In the genomic region with DNA sequence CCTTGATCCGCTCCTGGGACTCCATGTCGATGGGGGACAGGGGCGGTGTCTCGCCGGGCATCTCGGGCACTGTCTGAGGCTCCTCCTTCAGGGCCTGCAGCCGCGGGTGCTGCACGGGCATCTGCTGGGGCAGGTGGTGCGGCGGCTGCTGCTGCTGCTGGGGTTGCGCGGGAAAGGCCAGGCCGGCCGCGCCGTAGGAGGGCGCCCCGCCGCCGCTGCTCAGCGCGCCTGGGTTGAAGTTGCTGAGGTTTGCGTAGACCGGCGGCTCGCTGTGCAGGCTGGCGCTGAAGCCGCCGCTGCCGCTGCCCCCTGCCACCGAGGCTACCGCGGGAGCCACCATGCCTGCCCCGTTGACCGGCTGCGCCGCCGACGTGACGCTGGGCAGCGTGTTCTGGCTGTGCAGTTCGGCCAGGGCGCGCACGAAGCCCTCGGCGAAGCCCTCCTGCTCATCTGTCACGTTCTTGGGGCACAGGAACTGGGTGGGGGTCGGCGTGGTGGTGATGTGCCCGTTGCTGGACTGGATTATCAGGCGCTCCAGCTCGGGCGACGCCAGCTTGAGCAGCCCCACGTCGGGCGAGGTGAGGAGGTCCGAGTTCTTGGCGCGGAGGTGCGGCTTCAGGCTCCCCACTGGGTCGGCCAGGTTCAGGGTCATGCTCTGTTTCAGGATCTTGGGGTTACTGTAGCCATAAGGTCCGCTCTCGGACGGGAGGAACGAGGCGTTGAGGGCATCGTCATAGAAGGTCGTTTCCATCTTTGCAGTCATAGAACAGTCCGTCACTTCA, we compare ENCODE assay signal across 8 cellular contexts. TPM values are rescaled to one million over a fixed set of nuclear protein-coding genes. Genes with fewer than 3 reads are reported as not detected.
DNase-seq lines count a peak whose midpoint lies in the region; ATAC-seq and TF ChIP-seq lines count a peak whose summit lies in the region.

No MANE protein-coding gene starts in this region.

- H3K9me3 Mint-ChIP-seq in HFFc6 = peaks cover 15% of the 10 kb centered on the region

- H3K4me1 ChIP-seq in Panc1 (ENCODE audit: control insufficient read depth, insufficient read depth, low read length) (peaks cover 26% of the 10 kb centered on the region), gastroesophageal sphincter (peaks cover 0 to 34% (median 3%) of the 10 kb centered on the region in 3 donors), neutrophil (ENCODE audit: control insufficient read depth in 1 of 2, insufficient read depth in 1 of 2, low read depth in 1 of 2, low read length in 1 of 2) (peaks cover 35 to 38% of the 10 kb centered on the region in 2 experiments), suprapubic skin (peaks cover 44% of the 10 kb centered on the region)

- intact Hi-C loops in Panc1 (cut with micrococcal nuclease; ENCODE audit: unreplicated experiment) = loop anchor here (5.0 kb wide), 2 partner anchors 365 to 915 kb away; no protein-coding TSS in a partner anchor

- peak; percentile 3; the same call in 1 of the 2 replicates for ATAC-seq in Panc1
- ATAC-seq in gastroesophageal sphincter = no peak
- no peak for ATAC-seq in HG02623 (IDR thresholded peaks at IDR 0.05; ENCODE audit: unreplicated experiment)

- H3K27ac ChIP-seq in Panc1 (ENCODE audit: low read length) (peak overlapping the region; percentile 93), gastroesophageal sphincter (peak overlapping the region; percentile 85 to 100 (median 99)), neutrophil (peak overlapping the region; percentile 83), suprapubic skin (peak overlapping the region; percentile 99)

- peak; percentile 55 for DNase-seq in DMS 273 treated with DMSO at 0.1 percent for 48 hours (lab: John Stamatoyannopoulos, UW)
- peak; percentile 23 for DNase-seq in HFFc6
- no peak for DNase-seq in Panc1 (ENCODE audit: low read depth, low spot score)
- peak; percentile 19 for DNase-seq in activated gamma-delta T cell treated with anti-CD3 and anti-CD28 coated beads, Interleukin-2, amount 50 U/mL, for 16 hours (ENCODE audit: low read depth)
- peak; percentile 82 to 85 for DNase-seq in suprapubic skin (ENCODE audit: low spot score in 2 of 2)

- peaks cover 35% of the 10 kb centered on the region for H3K4me1 Mint-ChIP-seq in HFFc6 (ENCODE audit: low read depth)

- H3K27me3 Mint-ChIP-seq in HFFc6 (ENCODE audit: insufficient read depth) = peaks cover 38% of the 10 kb centered on the region

- H3K9me3 ChIP-seq in Panc1 (ENCODE audit: control insufficient read depth, insufficient read depth, low read depth, low read length) = no peaks in the 10 kb centered on the region
- H3K9me3 ChIP-seq in gastroesophageal sphincter = no peaks in the 10 kb centered on the region
- H3K9me3 ChIP-seq in neutrophil = no peaks in the 10 kb centered on the region
- no peaks in the 10 kb centered on the region for H3K9me3 ChIP-seq in suprapubic skin

- peaks cover 6% of the 10 kb centered on the region; the same call in 1 of the 2 replicates for H3K36me3 ChIP-seq in Panc1 (ENCODE audit: control insufficient read depth, insufficient read depth, low read length)
- H3K36me3 ChIP-seq in gastroesophageal sphincter = no peaks in the 10 kb centered on the region
- H3K36me3 ChIP-seq in neutrophil = no peaks in the 10 kb centered on the region
- H3K36me3 ChIP-seq in suprapubic skin = peaks cover 7% of the 10 kb centered on the region

- peak; percentile 29 to 67 for TF ChIP-seq POLR2A in gastroesophageal sphincter (IDR thresholded peaks at IDR 0.05)
- TF ChIP-seq POLR2A in suprapubic skin (IDR thresholded peaks at IDR 0.05) = no peak

- in situ Hi-C loops in Panc1 (cut with HindIII; ENCODE audit: low pct_unique_long_range_greater_than_20kb, low sequenced_read_pairs) = no loop called here

- POLR2A ChIA-PET in Panc1 (lab: Charles Lee) = no interaction called here

- no TSS peak for BruUV-seq in Panc1 (replicated peaks; lab: Mats Ljungman, UMichigan)

- TF ChIP-seq CTCF in HFFc6 (IDR thresholded peaks at IDR 0.05) (no peak), Panc1 (IDR thresholded peaks at IDR 0.05) (peak; percentile 62), gastroesophageal sphincter (IDR thresholded peaks at IDR 0.05) (peak in 3 of 4 experiments; percentile 6 to 51 (median 15)), neutrophil (IDR thresholded peaks at IDR 0.05) (peak; percentile 26), suprapubic skin (IDR thresholded peaks at IDR 0.05) (peak in 1 of 2 donors; percentile 20)

- CTCF ChIA-PET in Panc1 (lab: Charles Lee) = no interaction called here

- H3K36me3 Mint-ChIP-seq in HFFc6 (ENCODE audit: low read depth) = peaks cover 33% of the 10 kb centered on the region

- H3K27ac Mint-ChIP-seq in HFFc6 = peak overlapping the region; percentile 100

- H3K27me3 ChIP-seq in Panc1 (ENCODE audit: control insufficient read depth, insufficient read depth, low read length) (no peaks in the 10 kb centered on the region), gastroesophageal sphincter (no peaks in the 10 kb centered on the region), neutrophil (peaks cover 94% of the 10 kb centered on the region), suprapubic skin (no peaks in the 10 kb centered on the region)

- 1% methylated on average over 25 of the region's 72 CpGs; no CpG with 5 or more reads in 1 of the 2 donors for WGBS in gastroesophageal sphincter (ENCODE audit: low coverage in 1 of 2), 2 donors
- 0% methylated on average over 21 of the region's 72 CpGs for WGBS in suprapubic skin

- H3K4me3 Mint-ChIP-seq in HFFc6 = peak overlapping the region; percentile 97

- H3K4me3 ChIP-seq in Panc1 (ENCODE audit: low read depth in 2 of 2, low read length in 2 of 2) = peak overlapping the region; percentile 75 to 88
- H3K4me3 ChIP-seq in gastroesophageal sphincter = peak overlapping the region; percentile 42 to 74
- peak overlapping the region; percentile 74 to 98 for H3K4me3 ChIP-seq in neutrophil (ENCODE audit: low read depth in 1 of 2, low read length in 1 of 2)
- H3K4me3 ChIP-seq in suprapubic skin = peak overlapping the region; percentile 88

- TF ChIP-seq EP300 in gastroesophageal sphincter (IDR thresholded peaks at IDR 0.05) (no peak), suprapubic skin (IDR thresholded peaks at IDR 0.05) (peak; percentile 19)

RNA-seq across cellular contexts. Expression of a gene that starts 1.3 kb away (rescaled TPM):
- 10 to 100 TPM; 80.5 to 91.1 (median 82.2) TPM for total RNA-seq in HFFc6 (2021; fragmentation: NEBNext Ultra II Directional; extraction: Animal tissue kit (Norgen Biotek cat#: 25700))
- total RNA-seq in Panc1 (2021; ENCODE audit: unreplicated experiment) = 70.0 TPM
- 74.0 TPM for polyA plus RNA-seq in Panc1 (2012; ENCODE audit: insufficient read length)
- total RNA-seq in gastroesophageal sphincter = 100 to 1,000 TPM; 102 to 145 (median 105) TPM
- 100 to 1,000 TPM; 137 to 458 (median 151) TPM for total RNA-seq in suprapubic skin

Comparison
In these comparisons a context has a peak if more than half of its experiments do, and no peak if none do; other contexts are left out.
1. POLR2A ChIP-seq: peak in gastroesophageal sphincter (2 of 2); none in suprapubic skin (0 of 2).
2. Peak in every context shown above with its lines, with median percentiles within 50 percentile points of each other: H3K27ac ChIP-seq and H3K4me3 ChIP-seq.